Comparison of ENCODE assay signal across 8 cellular contexts in the genomic region with DNA sequence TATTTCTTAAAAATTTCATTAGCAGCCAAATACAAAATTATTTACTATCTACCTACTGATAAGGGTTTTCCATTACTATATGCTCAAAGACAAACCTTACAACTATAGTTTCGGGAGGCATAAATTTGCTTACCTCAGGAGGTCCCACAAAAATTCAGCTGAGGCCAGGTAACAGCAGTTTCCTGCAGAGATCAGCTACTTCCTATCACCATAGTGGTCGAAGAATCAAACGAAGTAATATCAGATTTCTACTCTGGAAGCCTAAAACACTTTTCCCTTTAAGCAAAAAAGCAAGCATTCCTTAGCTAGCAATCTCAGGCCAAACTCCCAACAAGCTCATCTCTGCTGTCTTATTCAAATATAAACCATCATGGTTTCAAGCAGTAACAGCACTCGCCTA. TPM values are rescaled to one million over a fixed set of nuclear protein-coding genes. Genes with fewer than 3 reads are reported as not detected.
DNase-seq lines count a peak whose midpoint lies in the region; ATAC-seq, FAIRE-seq and TF ChIP-seq lines count a peak whose summit lies in the region.

No MANE protein-coding gene starts in this region.

- no peak for FAIRE-seq in HTR-8/SVneo (lab: Jason Lieb, UNC)

- no peaks in the 10 kb centered on the region for H3K36me3 ChIP-seq in kidney epithelial cell (ENCODE audit: control insufficient read depth, insufficient read depth, low read length)
- no peaks in the 10 kb centered on the region for H3K36me3 ChIP-seq in thoracic aorta

- H3K4me3 ChIP-seq in kidney epithelial cell (ENCODE audit: low read depth, low read length) (peak overlapping the region; percentile 18), thoracic aorta (peak overlapping the region; percentile 97)

- H3K27ac Mint-ChIP-seq in activated CD8-positive, alpha-beta memory T cell treated with anti-CD3 and anti-CD28 coated beads, Interleukin-2, amount 10 ng/mL, durations not matched to agents 7 days and 5 days, result peak overlapping the region; percentile 98
- peak overlapping the region; percentile 98 for H3K27ac Mint-ChIP-seq in activated naive CD8-positive, alpha-beta T cell treated with anti-CD3 and anti-CD28 coated beads, Interleukin-2, amount 10 ng/mL, durations not matched to agents 7 days and 5 days

- H3K4me1 ChIP-seq in thoracic aorta (ENCODE audit: control insufficient read depth in 1 of 2, low read depth in 2 of 2), result peaks cover 27 to 44% of the 10 kb centered on the region in 2 donors

- DNase-seq in activated CD8-positive, alpha-beta memory T cell treated with anti-CD3 and anti-CD28 coated beads, Interleukin-2, amount 10 ng/mL, durations not matched to agents 7 days and 5 days, result no peak
- no peak for DNase-seq in activated CD8-positive, alpha-beta memory T cell treated with anti-CD3 and anti-CD28 coated beads, Interleukin-2, amount 50 U/mL, for 4 hours
- no peak for DNase-seq in activated naive CD8-positive, alpha-beta T cell treated with anti-CD3 and anti-CD28 coated beads, Interleukin-2, amount 10 ng/mL, durations not matched to agents 7 days and 5 days
- DNase-seq in kidney epithelial cell (ENCODE audit: low read depth) (no peak), thoracic aorta (ENCODE audit: low spot score) (no peak), HTR-8/SVneo (ENCODE audit: insufficient read length, low spot score) (no peak), NCI-H510A (lab: John Stamatoyannopoulos, UW) (no peak)

- no peaks in the 10 kb centered on the region for H3K9me3 ChIP-seq in thoracic aorta

- POLR2A ChIA-PET in activated naive CD8-positive, alpha-beta T cell treated with anti-CD3 and anti-CD28 coated beads, Interleukin-2, amount 10 ng/mL, durations not matched to agents 7 days and 5 days (lab: Charles Lee), result interaction anchor here (0.7 to 8.5 kb wide), 7 partner anchors 8 to 1138 kb away, joined by 3 to 303 read pairs (median 6); a partner anchor contains a TSS

- CTCF ChIA-PET in activated CD8-positive, alpha-beta memory T cell treated with anti-CD3 and anti-CD28 coated beads, Interleukin-2, amount 10 ng/mL, durations not matched to agents 7 days and 5 days (lab: Charles Lee), result interaction anchor here (0.7 to 3.5 kb wide), 14 partner anchors 8 to 809 kb away, joined by 3 to 23 read pairs (median 4); no protein-coding TSS in a partner anchor

- ATAC-seq in activated CD8-positive, alpha-beta memory T cell treated with anti-CD3 and anti-CD28 coated beads, Interleukin-2, amount 10 ng/mL, durations not matched to agents 7 days and 5 days, result no peak
- no peak for ATAC-seq in activated naive CD8-positive, alpha-beta T cell treated with anti-CD3 and anti-CD28 coated beads, Interleukin-2, amount 10 ng/mL, durations not matched to agents 7 days and 5 days (ENCODE audit: low read depth)
- no peak for ATAC-seq in thoracic aorta (ENCODE audit: insufficient number of reproducible peaks, low FRiP score, low read depth)
- no peak for ATAC-seq in HG03439 (IDR thresholded peaks at IDR 0.05; ENCODE audit: unreplicated experiment)

- H3K9me3 Mint-ChIP-seq in activated CD8-positive, alpha-beta memory T cell treated with anti-CD3 and anti-CD28 coated beads, Interleukin-2, amount 10 ng/mL, durations not matched to agents 7 days and 5 days (ENCODE audit: low read depth), result no peaks in the 10 kb centered on the region
- H3K9me3 Mint-ChIP-seq in activated naive CD8-positive, alpha-beta T cell treated with anti-CD3 and anti-CD28 coated beads, Interleukin-2, amount 10 ng/mL, durations not matched to agents 7 days and 5 days, result no peaks in the 10 kb centered on the region

- H3K27me3 Mint-ChIP-seq in activated CD8-positive, alpha-beta memory T cell treated with anti-CD3 and anti-CD28 coated beads, Interleukin-2, amount 10 ng/mL, durations not matched to agents 7 days and 5 days, result no peaks in the 10 kb centered on the region
- H3K27me3 Mint-ChIP-seq in activated naive CD8-positive, alpha-beta T cell treated with anti-CD3 and anti-CD28 coated beads, Interleukin-2, amount 10 ng/mL, durations not matched to agents 7 days and 5 days, result no peaks in the 10 kb centered on the region

- H3K27me3 ChIP-seq in kidney epithelial cell (ENCODE audit: control insufficient read depth, insufficient read depth, low read length), result no peaks in the 10 kb centered on the region
- H3K27me3 ChIP-seq in thoracic aorta (replicated peaks; ENCODE audit: insufficient read depth), result no peaks in the 10 kb centered on the region

- H3K36me3 Mint-ChIP-seq in activated CD8-positive, alpha-beta memory T cell treated with anti-CD3 and anti-CD28 coated beads, Interleukin-2, amount 10 ng/mL, durations not matched to agents 7 days and 5 days, result peaks cover 55% of the 10 kb centered on the region
- peaks cover 28% of the 10 kb centered on the region for H3K36me3 Mint-ChIP-seq in activated naive CD8-positive, alpha-beta T cell treated with anti-CD3 and anti-CD28 coated beads, Interleukin-2, amount 10 ng/mL, durations not matched to agents 7 days and 5 days

- peaks cover 35% of the 10 kb centered on the region for H3K4me1 Mint-ChIP-seq in activated CD8-positive, alpha-beta memory T cell treated with anti-CD3 and anti-CD28 coated beads, Interleukin-2, amount 10 ng/mL, durations not matched to agents 7 days and 5 days
- peaks cover 24% of the 10 kb centered on the region for H3K4me1 Mint-ChIP-seq in activated naive CD8-positive, alpha-beta T cell treated with anti-CD3 and anti-CD28 coated beads, Interleukin-2, amount 10 ng/mL, durations not matched to agents 7 days and 5 days

- peak overlapping the region; percentile 93 for H3K4me3 Mint-ChIP-seq in activated CD8-positive, alpha-beta memory T cell treated with anti-CD3 and anti-CD28 coated beads, Interleukin-2, amount 10 ng/mL, durations not matched to agents 7 days and 5 days
- peak overlapping the region; percentile 96 for H3K4me3 Mint-ChIP-seq in activated naive CD8-positive, alpha-beta T cell treated with anti-CD3 and anti-CD28 coated beads, Interleukin-2, amount 10 ng/mL, durations not matched to agents 7 days and 5 days

- TF ChIP-seq CTCF in kidney epithelial cell (IDR thresholded peaks at IDR 0.05; ENCODE audit: insufficient read depth, low read length, poor library complexity, severe bottlenecking) (no peak), thoracic aorta (IDR thresholded peaks at IDR 0.05) (no peak)

- H3K27ac ChIP-seq in thoracic aorta, result no peak overlapping the region

RNA-seq across cellular contexts. Expression of a gene that starts 3.1 kb away (rescaled TPM):
- total RNA-seq in activated CD8-positive, alpha-beta memory T cell treated with anti-CD3 and anti-CD28 coated beads, Interleukin-2, amount 10 ng/mL, durations not matched to agents 7 days and 5 days, result 100 to 1,000 TPM; 347 to 389 TPM
- total RNA-seq in activated naive CD8-positive, alpha-beta T cell treated with anti-CD3 and anti-CD28 coated beads, Interleukin-2, amount 10 ng/mL, durations not matched to agents 7 days and 5 days, result 100 to 1,000 TPM; 346 to 363 TPM
- total RNA-seq in kidney epithelial cell (109 and 121 TPM in 2 replicates), thoracic aorta (10 to 100 TPM; 62.8 to 83.7 TPM)

RNA-seq across cellular contexts. Expression of a gene that starts 59.8 kb away (rescaled TPM):
- total RNA-seq in activated CD8-positive, alpha-beta memory T cell treated with anti-CD3 and anti-CD28 coated beads, Interleukin-2, amount 10 ng/mL, durations not matched to agents 7 days and 5 days, result 1 to 10 TPM; 1.1 to 3.6 TPM
- total RNA-seq in activated naive CD8-positive, alpha-beta T cell treated with anti-CD3 and anti-CD28 coated beads, Interleukin-2, amount 10 ng/mL, durations not matched to agents 7 days and 5 days, result under 1 TPM; 0.55 to 0.65 TPM
- total RNA-seq in kidney epithelial cell, result 32.8 and 58.5 TPM in 2 replicates
- total RNA-seq in thoracic aorta, result 10 to 100 TPM; 14.4 to 21.3 TPM
